8 cellular contexts compared by ENCODE assay signal in genomic region chr19:4815426-4816387, GRCh38. TPM values are rescaled to one million over a fixed set of nuclear protein-coding genes. Genes with fewer than 3 reads are reported as not detected.
DNase-seq lines count a peak whose midpoint lies in the region; ATAC-seq and TF ChIP-seq lines count a peak whose summit lies in the region.

No MANE protein-coding gene starts in this region.

- no peaks in the 10 kb centered on the region for H3K9me3 Mint-ChIP-seq in endothelial cell (ENCODE audit: unreplicated experiment)

- H3K27ac ChIP-seq in OCI-LY7 (ENCODE audit: low read depth, low read length, poor library complexity, severe bottlenecking), result no peak overlapping the region

- H3K36me3 Mint-ChIP-seq in endothelial cell (ENCODE audit: low read depth, unreplicated experiment), result peaks cover 3% of the 10 kb centered on the region

- H3K4me1 ChIP-seq in OCI-LY7 (ENCODE audit: insufficient read depth, low read length, poor library complexity, severe bottlenecking), result peaks cover 23% of the 10 kb centered on the region

- peak; percentile 95 for DNase-seq in D341Med (ENCODE audit: low spot score)
- DNase-seq in HuH-7.5 (ENCODE audit: low spot score), result peak; percentile 98
- peak; percentile 91 for DNase-seq in OCI-LY7 (ENCODE audit: low spot score)
- peak; percentile 75 for DNase-seq in activated CD8-positive, alpha-beta memory T cell treated with anti-CD3 and anti-CD28 coated beads, Interleukin-2, amount 50 U/mL, for 4 hours
- peak; percentile 83 for DNase-seq in endothelial cell (ENCODE audit: low spot score)
- peak; percentile 85 for DNase-seq in middle frontal gyrus (ENCODE audit: extremely low spot score, low spot score)
- DNase-seq in stimulated activated CD8-positive, alpha-beta memory T cell treated with anti-CD3 and anti-CD28 coated beads, Interleukin-15, amount 100 ng/mL, for 4 hours (ENCODE audit: low read depth in 2 of 2), result peak; percentile 32 to 57

- peaks cover 5% of the 10 kb centered on the region for H3K4me1 Mint-ChIP-seq in endothelial cell (ENCODE audit: unreplicated experiment)

- H3K79me2 ChIP-seq in OCI-LY7 (ENCODE audit: insufficient read depth, low read depth, low read length), result peaks cover 1% of the 10 kb centered on the region; the same call in 1 of the 2 replicates

- peak overlapping the region; percentile 42; the same call in 1 of the 2 replicates for H2AFZ ChIP-seq in OCI-LY7 (ENCODE audit: low read length)

- peak overlapping the region; percentile 30; the same call in 1 of the 2 replicates for H3K4me2 ChIP-seq in OCI-LY7 (ENCODE audit: low read length)

- no TSS peak for BruUV-seq in OCI-LY7 (replicated peaks; lab: Mats Ljungman, UMichigan)

- no peak overlapping the region for H3K4me3 ChIP-seq in OCI-LY7 (ENCODE audit: low read depth, low read length, poor library complexity, severe bottlenecking)

- intact Hi-C loops in OCI-LY7 (cut with micrococcal nuclease; ENCODE audit: unreplicated experiment), result no loop called here

- peaks cover 51% of the 10 kb centered on the region for H3K36me3 ChIP-seq in OCI-LY7 (ENCODE audit: insufficient read depth, low read length)

- CTCF ChIA-PET in OCI-LY7 (lab: Charles Lee; ENCODE audit: unreplicated experiment), result no interaction called here

- no peaks in the 10 kb centered on the region for H4K20me1 ChIP-seq in OCI-LY7 (ENCODE audit: insufficient read depth, low read length)

- no peak for ATAC-seq in GM21717 (IDR thresholded peaks at IDR 0.05; ENCODE audit: unreplicated experiment)

- peaks cover 1% of the 10 kb centered on the region for H3K27me3 Mint-ChIP-seq in endothelial cell (ENCODE audit: unreplicated experiment)

- POLR2A ChIA-PET in OCI-LY7 (lab: Charles Lee), result no interaction called here

- no peak for TF ChIP-seq CTCF in OCI-LY7 (conservative IDR thresholded peaks at IDR 0.05; ENCODE audit: low read length)
- no peak for TF ChIP-seq CTCF in endothelial cell (IDR thresholded peaks at IDR 0.05; ENCODE audit: unreplicated experiment)

- H3K4me3 Mint-ChIP-seq in endothelial cell (ENCODE audit: unreplicated experiment), result peak overlapping the region; percentile 6

- no peaks in the 10 kb centered on the region for H3K9me3 ChIP-seq in OCI-LY7 (ENCODE audit: low read length)

- no peaks in the 10 kb centered on the region for H3K9me2 ChIP-seq in OCI-LY7 (ENCODE audit: insufficient read depth, low read length)

- no peak overlapping the region for H3K27ac Mint-ChIP-seq in endothelial cell (ENCODE audit: unreplicated experiment)

RNA-seq across cellular contexts. Expression of gene TICAM1, which starts 15.8 kb away (rescaled TPM):
- total RNA-seq in OCI-LY7 (2014; rRNA removed; shearing (Covaris generic)), result 4.9 and 6.8 TPM in 2 replicates
- total RNA-seq in OCI-LY7 (2022), result 26.7 and 28.9 TPM in 2 replicates
- total RNA-seq in endothelial cell (ENCODE audit: unreplicated experiment), result 3.5 TPM

RNA-seq across cellular contexts. Expression of gene FEM1A, which starts 24.2 kb away (rescaled TPM):
- total RNA-seq in OCI-LY7 (2014; rRNA removed; shearing (Covaris generic)), result 11.5 and 17.5 TPM in 2 replicates
- total RNA-seq in OCI-LY7 (2022), result 14.3 and 15.8 TPM in 2 replicates
- 12.0 TPM for total RNA-seq in endothelial cell (ENCODE audit: unreplicated experiment)

RNA-seq across cellular contexts. Expression of gene PLIN3, which starts 51.8 kb away (rescaled TPM):
- 81.3 and 95.7 TPM in 2 replicates for total RNA-seq in OCI-LY7 (2014; rRNA removed; shearing (Covaris generic))
- 115 TPM in 2 replicates for total RNA-seq in OCI-LY7 (2022)
- 73.1 TPM for total RNA-seq in endothelial cell (ENCODE audit: unreplicated experiment)

Comparison
In these comparisons a context has a peak if more than half of its experiments do, and no peak if none do; other contexts are left out.
1. DNase-seq: peak in every context shown above with its lines; median percentile 98 in HuH-7.5; 95 in D341Med; 91 in OCI-LY7; 85 in middle frontal gyrus; 83 in endothelial cell; 75 in activated CD8-positive, alpha-beta memory T cell treated with anti-CD3 and anti-CD28 coated beads, Interleukin-2, amount 50 U/mL, for 4 hours; 44 in stimulated activated CD8-positive, alpha-beta memory T cell treated with anti-CD3 and anti-CD28 coated beads, Interleukin-15, amount 100 ng/mL, for 4 hours.